In genomic region chr13:26710166-26710565, GRCh38 we compare ENCODE assay signal across 24 cellular contexts. TPM values are rescaled to one million over a fixed set of nuclear protein-coding genes. Genes with fewer than 3 reads are reported as not detected.
"Had no signal": no experiment of that assay in that cellular context is flagged by ENCODE, and none has a peak within 500 bp of the region (broad histone marks: within the 10 kb centered on the region; RNA-seq: fewer than 3 reads in every experiment).

No MANE protein-coding gene starts in this region.

- H3K4me1 ChIP-seq: sigmoid colon, testis, vagina had no signal

- H3K36me3 ChIP-seq: sigmoid colon, vagina had no signal

- H3K4me1 Mint-ChIP-seq: activated CD4-positive, alpha-beta T cell treated with anti-CD3 and anti-CD28 coated beads, Interleukin-2, amount 10 ng/mL, durations not matched to agents 7 days and 5 days; brain; stimulated activated naive B cell treated with anti-CD40 and anti-IgM and Interleukin-4, amounts not matched to agents 10 μg/mL and 1 μg/mL and 100 μg/mL, for 72 hours had no signal

- H3K4me3 ChIP-seq: sigmoid colon, vagina had no signal

- DNase-seq: activated CD4-positive, alpha-beta T cell treated with anti-CD3 and anti-CD28 coated beads, Interleukin-2, amount 10 ng/mL, durations not matched to agents 7 days and 5 days; activated CD8-positive, alpha-beta T cell treated with anti-CD3 and anti-CD28 coated beads for 36 hours; activated gamma-delta T cell treated with Interleukin-2 at 50 U/mL for 16 hours; aorta; effector CD4-positive, alpha-beta T cell; erythroblast; foreskin melanocyte; nucleus accumbens; sigmoid colon; stimulated activated CD4-positive, alpha-beta T cell treated with anti-CD3 and anti-CD28 coated beads, Interleukin-2, amount 100 ng/mL, for 48 hours; stimulated activated CD8-positive, alpha-beta memory T cell treated with anti-CD3 and anti-CD28 coated beads, Interleukin-4, amount 100 ng/mL, for 48 hours; stimulated activated naive B cell treated with anti-CD40 and anti-IgM and Interleukin-4, amounts not matched to agents 10 μg/mL and 1 μg/mL and 100 μg/mL, for 72 hours; testis; trophoblast cell had no signal

- H3K27ac Mint-ChIP-seq: activated CD4-positive, alpha-beta T cell treated with anti-CD3 and anti-CD28 coated beads, Interleukin-2, amount 10 ng/mL, durations not matched to agents 7 days and 5 days; activated CD8-positive, alpha-beta T cell treated with anti-CD3 and anti-CD28 coated beads for 36 hours; activated naive CD4-positive, alpha-beta T cell treated with anti-CD3 and anti-CD28 coated beads, Interleukin-2, amount 50 U/mL, for 72 hours; activated T-helper 1 cell treated with anti-CD3 and anti-CD28 coated beads, Interleukin-12 subunit alpha, Interleukin-12 subunit beta, Interleukin-2, Interleukin-4 antibody, amounts not matched to agents 30 ng/mL and 10 ng/mL and 1 ng/mL, durations not matched to agents 14 hours and 24 hours and 36 hours; stimulated activated naive B cell treated with anti-CD40 and anti-IgM and Interleukin-4, amounts not matched to agents 10 μg/mL and 1 μg/mL and 100 μg/mL, for 72 hours had no signal

- H3K4me3 Mint-ChIP-seq: activated CD4-positive, alpha-beta T cell treated with anti-CD3 and anti-CD28 coated beads, Interleukin-2, amount 10 ng/mL, durations not matched to agents 7 days and 5 days; activated CD8-positive, alpha-beta T cell treated with anti-CD3 and anti-CD28 coated beads for 36 hours; activated T-helper 1 cell treated with anti-CD3 and anti-CD28 coated beads, Interleukin-12 subunit alpha, Interleukin-12 subunit beta, Interleukin-2, Interleukin-4 antibody, amounts not matched to agents 30 ng/mL and 10 ng/mL and 1 ng/mL, durations not matched to agents 14 hours and 24 hours and 36 hours; brain; stimulated activated naive B cell treated with anti-CD40 and anti-IgM and Interleukin-4, amounts not matched to agents 10 μg/mL and 1 μg/mL and 100 μg/mL, for 72 hours had no signal

- H3K9me3 ChIP-seq: sigmoid colon, testis, vagina had no signal

- H3K9me3 Mint-ChIP-seq: activated T-helper 1 cell treated with anti-CD3 and anti-CD28 coated beads, Interleukin-12 subunit alpha, Interleukin-12 subunit beta, Interleukin-2, Interleukin-4 antibody, amounts not matched to agents 30 ng/mL and 10 ng/mL and 1 ng/mL, durations not matched to agents 14 hours and 24 hours and 36 hours had no signal

- H3K27ac ChIP-seq: sigmoid colon, testis, vagina had no signal

- H3K27me3 ChIP-seq: sigmoid colon, testis, vagina had no signal

- H3K27me3 Mint-ChIP-seq: activated CD8-positive, alpha-beta T cell treated with anti-CD3 and anti-CD28 coated beads for 36 hours had no signal

- ATAC-seq: activated CD4-positive, CD25-positive, alpha-beta regulatory T cell treated with anti-CD3 and anti-CD28 coated beads, Interleukin-2, amount 50 U/mL, for 24 hours; activated CD8-positive, alpha-beta T cell treated with anti-CD3 and anti-CD28 coated beads for 36 hours; activated naive CD4-positive, alpha-beta T cell treated with anti-CD3 and anti-CD28 coated beads, Interleukin-2, amount 50 U/mL, for 72 hours; stimulated activated naive B cell treated with anti-CD40 and anti-IgM and Interleukin-4, amounts not matched to agents 10 μg/mL and 1 μg/mL and 100 μg/mL, for 72 hours had no signal

- H3K36me3 Mint-ChIP-seq: brain; stimulated activated naive B cell treated with anti-CD40 and anti-IgM and Interleukin-4, amounts not matched to agents 10 μg/mL and 1 μg/mL and 100 μg/mL, for 72 hours had no signal

RNA-seq across cellular contexts. Expression of gene GPR12, which starts 50.4 kb away (rescaled TPM):
- total RNA-seq: activated CD4-positive, alpha-beta T cell treated with anti-CD3 and anti-CD28 coated beads, Interleukin-2, amount 10 ng/mL, durations not matched to agents 7 days and 5 days; activated CD8-positive, alpha-beta T cell treated with anti-CD3 and anti-CD28 coated beads for 36 hours; activated naive CD4-positive, alpha-beta T cell treated with anti-CD3 and anti-CD28 coated beads, Interleukin-2, amount 50 U/mL, for 72 hours; activated T-helper 1 cell treated with anti-CD3 and anti-CD28 coated beads, Interleukin-12 subunit alpha, Interleukin-12 subunit beta, Interleukin-2, Interleukin-4 antibody, amounts not matched to agents 30 ng/mL and 10 ng/mL and 1 ng/mL, durations not matched to agents 14 hours and 24 hours and 36 hours; cardiac septum; chondrocyte; liver; mononuclear cell; T-helper 2 cell treated with Interferon-gamma antibody and Interleukin-4, amounts not matched to agents 100 ng/mL and 5 ng/mL, for 36 hours; vagina had no signal
